ENCODE assay signal across 1 cellular context in the genomic region with DNA sequence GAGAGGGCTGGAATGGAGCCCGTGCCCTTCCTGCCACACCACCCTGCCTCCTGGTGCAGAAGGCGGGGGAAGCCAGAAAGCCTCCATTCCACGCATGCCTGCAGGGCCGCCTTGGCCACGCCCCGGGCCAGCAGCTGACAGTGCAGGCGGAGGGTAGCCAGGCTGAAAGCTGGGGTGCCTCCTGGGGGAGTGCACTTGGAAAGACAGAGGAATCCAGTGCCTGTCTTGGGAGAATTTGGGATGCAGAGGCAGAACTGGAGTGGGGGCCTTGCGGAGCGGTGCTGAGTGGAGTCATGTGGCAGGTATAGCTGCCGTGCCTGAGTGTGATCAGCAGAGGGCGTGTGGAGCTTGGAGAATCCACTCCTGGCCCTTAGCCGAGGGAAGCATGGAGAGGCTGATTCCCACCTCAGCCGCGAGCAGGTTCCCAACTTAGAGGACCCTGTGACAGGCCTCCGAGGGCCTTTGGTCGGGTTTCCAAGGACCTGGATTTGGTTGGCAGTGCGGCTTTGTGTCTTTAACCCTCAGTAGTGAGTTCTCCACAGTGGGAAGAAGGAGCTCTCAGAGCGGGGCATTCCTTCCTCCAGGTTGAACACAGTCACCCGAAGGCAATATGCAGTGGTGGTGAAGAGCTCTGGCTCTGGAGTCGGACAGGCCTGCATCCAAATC.
TF ChIP-seq lines count a peak whose summit lies in the region.

No MANE protein-coding gene starts in this region.

TF ChIP-seq in GM12878, 131 proteins besides CTCF, POLR2A, EP300 and RAD21 (continued from another document and continues in another):
- TF ChIP-seq, protein P1, sequence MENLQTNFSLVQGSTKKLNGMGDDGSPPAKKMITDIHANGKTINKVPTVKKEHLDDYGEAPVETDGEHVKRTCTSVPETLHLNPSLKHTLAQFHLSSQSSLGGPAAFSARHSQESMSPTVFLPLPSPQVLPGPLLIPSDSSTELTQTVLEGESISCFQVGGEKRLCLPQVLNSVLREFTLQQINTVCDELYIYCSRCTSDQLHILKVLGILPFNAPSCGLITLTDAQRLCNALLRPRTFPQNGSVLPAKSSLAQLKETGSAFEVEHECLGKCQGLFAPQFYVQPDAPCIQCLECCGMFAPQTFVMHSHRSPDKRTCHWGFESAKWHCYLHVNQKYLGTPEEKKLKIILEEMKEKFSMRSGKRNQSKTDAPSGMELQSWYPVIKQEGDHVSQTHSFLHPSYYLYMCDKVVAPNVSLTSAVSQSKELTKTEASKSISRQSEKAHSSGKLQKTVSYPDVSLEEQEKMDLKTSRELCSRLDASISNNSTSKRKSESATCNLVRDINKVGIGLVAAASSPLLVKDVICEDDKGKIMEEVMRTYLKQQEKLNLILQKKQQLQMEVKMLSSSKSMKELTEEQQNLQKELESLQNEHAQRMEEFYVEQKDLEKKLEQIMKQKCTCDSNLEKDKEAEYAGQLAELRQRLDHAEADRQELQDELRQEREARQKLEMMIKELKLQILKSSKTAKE (IDR thresholded peaks at IDR 0.05; ENCODE audit: low read depth, poor library complexity, severe bottlenecking): no peak
- TF ChIP-seq, protein P2, sequence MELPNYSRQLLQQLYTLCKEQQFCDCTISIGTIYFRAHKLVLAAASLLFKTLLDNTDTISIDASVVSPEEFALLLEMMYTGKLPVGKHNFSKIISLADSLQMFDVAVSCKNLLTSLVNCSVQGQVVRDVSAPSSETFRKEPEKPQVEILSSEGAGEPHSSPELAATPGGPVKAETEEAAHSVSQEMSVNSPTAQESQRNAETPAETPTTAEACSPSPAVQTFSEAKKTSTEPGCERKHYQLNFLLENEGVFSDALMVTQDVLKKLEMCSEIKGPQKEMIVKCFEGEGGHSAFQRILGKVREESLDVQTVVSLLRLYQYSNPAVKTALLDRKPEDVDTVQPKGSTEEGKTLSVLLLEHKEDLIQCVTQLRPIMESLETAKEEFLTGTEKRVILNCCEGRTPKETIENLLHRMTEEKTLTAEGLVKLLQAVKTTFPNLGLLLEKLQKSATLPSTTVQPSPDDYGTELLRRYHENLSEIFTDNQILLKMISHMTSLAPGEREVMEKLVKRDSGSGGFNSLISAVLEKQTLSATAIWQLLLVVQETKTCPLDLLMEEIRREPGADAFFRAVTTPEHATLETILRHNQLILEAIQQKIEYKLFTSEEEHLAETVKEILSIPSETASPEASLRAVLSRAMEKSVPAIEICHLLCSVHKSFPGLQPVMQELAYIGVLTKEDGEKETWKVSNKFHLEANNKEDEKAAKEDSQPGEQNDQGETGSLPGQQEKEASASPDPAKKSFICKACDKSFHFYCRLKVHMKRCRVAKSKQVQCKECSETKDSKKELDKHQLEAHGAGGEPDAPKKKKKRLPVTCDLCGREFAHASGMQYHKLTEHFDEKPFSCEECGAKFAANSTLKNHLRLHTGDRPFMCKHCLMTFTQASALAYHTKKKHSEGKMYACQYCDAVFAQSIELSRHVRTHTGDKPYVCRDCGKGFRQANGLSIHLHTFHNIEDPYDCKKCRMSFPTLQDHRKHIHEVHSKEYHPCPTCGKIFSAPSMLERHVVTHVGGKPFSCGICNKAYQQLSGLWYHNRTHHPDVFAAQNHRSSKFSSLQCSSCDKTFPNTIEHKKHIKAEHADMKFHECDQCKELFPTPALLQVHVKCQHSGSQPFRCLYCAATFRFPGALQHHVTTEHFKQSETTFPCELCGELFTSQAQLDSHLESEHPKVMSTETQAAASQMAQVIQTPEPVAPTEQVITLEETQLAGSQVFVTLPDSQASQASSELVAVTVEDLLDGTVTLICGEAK (IDR thresholded peaks at IDR 0.05; ENCODE audit: borderline replicate concordance): no peak; the same call in 1 of the 2 replicates
- TF ChIP-seq, protein P3, sequence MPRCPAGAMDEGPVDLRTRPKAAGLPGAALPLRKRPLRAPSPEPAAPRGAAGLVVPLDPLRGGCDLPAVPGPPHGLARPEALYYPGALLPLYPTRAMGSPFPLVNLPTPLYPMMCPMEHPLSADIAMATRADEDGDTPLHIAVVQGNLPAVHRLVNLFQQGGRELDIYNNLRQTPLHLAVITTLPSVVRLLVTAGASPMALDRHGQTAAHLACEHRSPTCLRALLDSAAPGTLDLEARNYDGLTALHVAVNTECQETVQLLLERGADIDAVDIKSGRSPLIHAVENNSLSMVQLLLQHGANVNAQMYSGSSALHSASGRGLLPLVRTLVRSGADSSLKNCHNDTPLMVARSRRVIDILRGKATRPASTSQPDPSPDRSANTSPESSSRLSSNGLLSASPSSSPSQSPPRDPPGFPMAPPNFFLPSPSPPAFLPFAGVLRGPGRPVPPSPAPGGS (IDR thresholded peaks at IDR 0.05; ENCODE audit: borderline replicate concordance, insufficient read depth, low read depth, low read length, poor library complexity, severe bottlenecking): no peak
- TF ChIP-seq, protein P4, sequence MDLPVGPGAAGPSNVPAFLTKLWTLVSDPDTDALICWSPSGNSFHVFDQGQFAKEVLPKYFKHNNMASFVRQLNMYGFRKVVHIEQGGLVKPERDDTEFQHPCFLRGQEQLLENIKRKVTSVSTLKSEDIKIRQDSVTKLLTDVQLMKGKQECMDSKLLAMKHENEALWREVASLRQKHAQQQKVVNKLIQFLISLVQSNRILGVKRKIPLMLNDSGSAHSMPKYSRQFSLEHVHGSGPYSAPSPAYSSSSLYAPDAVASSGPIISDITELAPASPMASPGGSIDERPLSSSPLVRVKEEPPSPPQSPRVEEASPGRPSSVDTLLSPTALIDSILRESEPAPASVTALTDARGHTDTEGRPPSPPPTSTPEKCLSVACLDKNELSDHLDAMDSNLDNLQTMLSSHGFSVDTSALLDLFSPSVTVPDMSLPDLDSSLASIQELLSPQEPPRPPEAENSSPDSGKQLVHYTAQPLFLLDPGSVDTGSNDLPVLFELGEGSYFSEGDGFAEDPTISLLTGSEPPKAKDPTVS (IDR thresholded peaks at IDR 0.05; ENCODE audit: low read depth, low read length): no peak
- TF ChIP-seq POU2F2 (IDR thresholded peaks at IDR 0.05; ENCODE audit: borderline replicate concordance, low read depth, low read length) (no peak), ZSCAN29 (IDR thresholded peaks at IDR 0.05) (no peak), JUND (IDR thresholded peaks at IDR 0.05; ENCODE audit: low read depth, low read length) (no peak), NFIC (IDR thresholded peaks at IDR 0.05; ENCODE audit: low read depth, low read length) (no peak), RELA (IDR thresholded peaks at IDR 0.05; ENCODE audit: borderline replicate concordance, partially characterized antibody) (no peak), ZNF274 (IDR thresholded peaks at IDR 0.05; ENCODE audit: insufficient read depth, insufficient read length) (no peak), CBX5 (IDR thresholded peaks at IDR 0.05; ENCODE audit: low read depth) (no peak), STAT3 (IDR thresholded peaks at IDR 0.05; ENCODE audit: low read depth, low read length) (no peak), GABPA (IDR thresholded peaks at IDR 0.05; ENCODE audit: low read depth) (no peak), PAX8 (IDR thresholded peaks at IDR 0.05) (no peak), POLR2AphosphoS5 (IDR thresholded peaks at IDR 0.05; ENCODE audit: low read length) (no peak), SPI1 (IDR thresholded peaks at IDR 0.05; ENCODE audit: borderline replicate concordance, insufficient read depth, low read depth, low read length) (no peak), FOXM1 (IDR thresholded peaks at IDR 0.05; ENCODE audit: low read depth, low read length) (no peak), GATAD2B (conservative IDR thresholded peaks at IDR 0.05; ENCODE audit: low read depth) (no peak; the same call in 1 of the 2 replicates), HCFC1 (IDR thresholded peaks at IDR 0.05; ENCODE audit: low read length) (no peak), BCL11A (IDR thresholded peaks at IDR 0.05; ENCODE audit: low read depth, low read length) (no peak), ZZZ3 (IDR thresholded peaks at IDR 0.05; ENCODE audit: control insufficient read depth, insufficient read length, low read depth) (no peak), NFXL1 (IDR thresholded peaks at IDR 0.05; ENCODE audit: borderline replicate concordance) (no peak), BMI1 (IDR thresholded peaks at IDR 0.05; ENCODE audit: borderline replicate concordance) (no peak), CBX3 (IDR thresholded peaks at IDR 0.05; ENCODE audit: borderline replicate concordance, low read depth) (no peak), MYB (IDR thresholded peaks at IDR 0.05; ENCODE audit: borderline replicate concordance, low read depth, low read length) (no peak), FOXK2 (IDR thresholded peaks at IDR 0.05) (no peak), YY1 (IDR thresholded peaks at IDR 0.05; ENCODE audit: low read depth, low read length) (no peak), NR2C1 (IDR thresholded peaks at IDR 0.05) (no peak), PAX5 (IDR thresholded peaks at IDR 0.05; ENCODE audit: borderline replicate concordance, low read depth, low read length) (no peak), BRCA1 (IDR thresholded peaks at IDR 0.05; ENCODE audit: low read depth, low read length) (no peak), SREBF1 (IDR thresholded peaks at IDR 0.05; ENCODE audit: low read length) (no peak), MTA2 (IDR thresholded peaks at IDR 0.05; ENCODE audit: low read depth) (no peak), CHD4 (IDR thresholded peaks at IDR 0.05) (no peak), ETV6 (conservative IDR thresholded peaks at IDR 0.05 in 1 of 2, IDR thresholded peaks at IDR 0.05 in 1 of 2; ENCODE audit: borderline replicate concordance in 1 of 2, low read depth in 1 of 2) (no peak), EED (IDR thresholded peaks at IDR 0.05; ENCODE audit: low read depth) (peak; percentile 49), HDGF (IDR thresholded peaks at IDR 0.05) (peak; percentile 94; the same call in 1 of the 2 replicates), CREB1 (IDR thresholded peaks at IDR 0.05; ENCODE audit: low read depth) (no peak), SRF (IDR thresholded peaks at IDR 0.05; ENCODE audit: low read depth in 2 of 2, low read length in 2 of 2) (no peak), CEBPB (IDR thresholded peaks at IDR 0.05; ENCODE audit: borderline replicate concordance in 1 of 2, low read depth in 2 of 2, low read length in 2 of 2) (no peak)
- TF ChIP-seq, protein P5, sequence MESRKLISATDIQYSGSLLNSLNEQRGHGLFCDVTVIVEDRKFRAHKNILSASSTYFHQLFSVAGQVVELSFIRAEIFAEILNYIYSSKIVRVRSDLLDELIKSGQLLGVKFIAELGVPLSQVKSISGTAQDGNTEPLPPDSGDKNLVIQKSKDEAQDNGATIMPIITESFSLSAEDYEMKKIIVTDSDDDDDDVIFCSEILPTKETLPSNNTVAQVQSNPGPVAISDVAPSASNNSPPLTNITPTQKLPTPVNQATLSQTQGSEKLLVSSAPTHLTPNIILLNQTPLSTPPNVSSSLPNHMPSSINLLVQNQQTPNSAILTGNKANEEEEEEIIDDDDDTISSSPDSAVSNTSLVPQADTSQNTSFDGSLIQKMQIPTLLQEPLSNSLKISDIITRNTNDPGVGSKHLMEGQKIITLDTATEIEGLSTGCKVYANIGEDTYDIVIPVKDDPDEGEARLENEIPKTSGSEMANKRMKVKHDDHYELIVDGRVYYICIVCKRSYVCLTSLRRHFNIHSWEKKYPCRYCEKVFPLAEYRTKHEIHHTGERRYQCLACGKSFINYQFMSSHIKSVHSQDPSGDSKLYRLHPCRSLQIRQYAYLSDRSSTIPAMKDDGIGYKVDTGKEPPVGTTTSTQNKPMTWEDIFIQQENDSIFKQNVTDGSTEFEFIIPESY (IDR thresholded peaks at IDR 0.05): no peak
- TF ChIP-seq, protein P6, sequence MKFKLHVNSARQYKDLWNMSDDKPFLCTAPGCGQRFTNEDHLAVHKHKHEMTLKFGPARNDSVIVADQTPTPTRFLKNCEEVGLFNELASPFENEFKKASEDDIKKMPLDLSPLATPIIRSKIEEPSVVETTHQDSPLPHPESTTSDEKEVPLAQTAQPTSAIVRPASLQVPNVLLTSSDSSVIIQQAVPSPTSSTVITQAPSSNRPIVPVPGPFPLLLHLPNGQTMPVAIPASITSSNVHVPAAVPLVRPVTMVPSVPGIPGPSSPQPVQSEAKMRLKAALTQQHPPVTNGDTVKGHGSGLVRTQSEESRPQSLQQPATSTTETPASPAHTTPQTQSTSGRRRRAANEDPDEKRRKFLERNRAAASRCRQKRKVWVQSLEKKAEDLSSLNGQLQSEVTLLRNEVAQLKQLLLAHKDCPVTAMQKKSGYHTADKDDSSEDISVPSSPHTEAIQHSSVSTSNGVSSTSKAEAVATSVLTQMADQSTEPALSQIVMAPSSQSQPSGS (IDR thresholded peaks at IDR 0.05; ENCODE audit: low read length): no peak
- TF ChIP-seq, protein P7, sequence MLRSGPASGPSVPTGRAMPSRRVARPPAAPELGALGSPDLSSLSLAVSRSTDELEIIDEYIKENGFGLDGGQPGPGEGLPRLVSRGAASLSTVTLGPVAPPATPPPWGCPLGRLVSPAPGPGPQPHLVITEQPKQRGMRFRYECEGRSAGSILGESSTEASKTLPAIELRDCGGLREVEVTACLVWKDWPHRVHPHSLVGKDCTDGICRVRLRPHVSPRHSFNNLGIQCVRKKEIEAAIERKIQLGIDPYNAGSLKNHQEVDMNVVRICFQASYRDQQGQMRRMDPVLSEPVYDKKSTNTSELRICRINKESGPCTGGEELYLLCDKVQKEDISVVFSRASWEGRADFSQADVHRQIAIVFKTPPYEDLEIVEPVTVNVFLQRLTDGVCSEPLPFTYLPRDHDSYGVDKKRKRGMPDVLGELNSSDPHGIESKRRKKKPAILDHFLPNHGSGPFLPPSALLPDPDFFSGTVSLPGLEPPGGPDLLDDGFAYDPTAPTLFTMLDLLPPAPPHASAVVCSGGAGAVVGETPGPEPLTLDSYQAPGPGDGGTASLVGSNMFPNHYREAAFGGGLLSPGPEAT (IDR thresholded peaks at IDR 0.05; ENCODE audit: low read depth): 0 out of 2 replicates have a peak, but pooled peaks have one; percentile 45
- TF ChIP-seq, protein P8, sequence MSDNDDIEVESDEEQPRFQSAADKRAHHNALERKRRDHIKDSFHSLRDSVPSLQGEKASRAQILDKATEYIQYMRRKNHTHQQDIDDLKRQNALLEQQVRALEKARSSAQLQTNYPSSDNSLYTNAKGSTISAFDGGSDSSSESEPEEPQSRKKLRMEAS (IDR thresholded peaks at IDR 0.05; ENCODE audit: low read depth, low read length): peak; percentile 68
